11 cellular contexts compared by ENCODE assay signal in the genomic region with DNA sequence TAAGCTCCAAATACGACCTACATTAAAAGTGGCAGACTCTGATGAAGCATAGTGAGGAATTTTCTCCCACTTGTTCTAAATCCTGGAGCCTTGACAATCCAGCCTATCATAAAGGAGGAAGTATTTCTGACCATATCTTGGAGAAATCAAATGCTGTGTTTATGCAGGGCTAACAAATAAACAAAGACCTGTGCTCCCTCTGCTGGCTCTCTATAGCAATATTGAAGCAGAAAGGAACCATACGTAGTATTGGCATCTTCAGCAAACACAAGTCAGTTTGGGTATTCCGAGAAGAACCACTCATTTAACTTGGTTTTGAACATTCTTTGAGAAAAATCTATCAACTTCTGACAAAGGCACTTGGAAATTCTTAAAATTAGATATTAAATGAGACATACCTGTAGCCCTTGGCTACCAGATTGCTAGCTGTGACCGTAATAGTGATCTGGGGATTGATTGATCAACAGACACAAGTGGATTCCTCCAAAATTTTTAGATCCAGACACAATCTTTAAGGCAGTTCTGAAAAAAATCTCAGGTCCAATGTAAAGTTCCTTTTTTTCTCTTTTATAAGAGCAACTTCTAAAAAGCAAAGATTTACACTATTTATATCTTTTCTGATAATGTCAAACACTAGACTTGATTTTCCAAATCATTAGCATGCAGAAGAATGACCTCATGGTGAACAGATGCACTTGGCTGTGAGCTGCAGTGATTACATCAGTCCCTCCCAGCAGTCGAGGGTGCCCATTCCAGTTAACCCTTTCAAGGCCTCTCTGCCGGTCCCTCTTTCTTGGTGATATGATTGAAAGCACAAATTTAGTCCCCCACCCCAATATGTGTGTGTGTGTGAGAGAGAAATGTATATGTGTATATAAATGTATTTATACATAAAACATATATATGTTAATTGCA. TPM values are rescaled to one million over a fixed set of nuclear protein-coding genes. Genes with fewer than 3 reads are reported as not detected.
DNase-seq lines count a peak whose midpoint lies in the region; ATAC-seq, FAIRE-seq and TF ChIP-seq lines count a peak whose summit lies in the region.
"Had no signal": no experiment of that assay in that cellular context is flagged by ENCODE, and none has a peak within 500 bp of the region (broad histone marks: within the 10 kb centered on the region; RNA-seq: fewer than 3 reads in every experiment).

No MANE protein-coding gene starts in this region.

- H3K4me1 ChIP-seq in HepG2 (ENCODE audit: insufficient read depth, low read length) (no peaks in the 10 kb centered on the region), small intestine (ENCODE audit: control insufficient read depth in 2 of 2, insufficient read depth in 1 of 2, low read depth in 1 of 2, low read length in 1 of 2) (no peaks in the 10 kb centered on the region), ovary (ENCODE audit: insufficient read depth) (peaks cover 2% of the 10 kb centered on the region)

- BruUV-seq in HepG2 (replicated peaks; lab: Mats Ljungman, UMichigan): no TSS peak

- TF ChIP-seq EP300 in HepG2 (IDR thresholded peaks at IDR 0.05; ENCODE audit: low read depth in 2 of 2, low read length in 2 of 2): no peak
- TF ChIP-seq EP300 in HepG2 (CRISPR knock-in tag; IDR thresholded peaks at IDR 0.05; ENCODE audit: borderline replicate concordance): no peak
- TF ChIP-seq EP300 in ovary (IDR thresholded peaks at IDR 0.05): no peak

- no peaks in the 10 kb centered on the region for H3K27me3 ChIP-seq in HepG2 (ENCODE audit: control insufficient read depth in 1 of 2, insufficient read depth in 2 of 2, low read length in 2 of 2)
- no peaks in the 10 kb centered on the region for H3K27me3 ChIP-seq in small intestine (ENCODE audit: control insufficient read depth in 2 of 2, insufficient read depth in 2 of 2, low read length in 2 of 2)
- no peaks in the 10 kb centered on the region for H3K27me3 ChIP-seq in ovary
- H3K27me3 ChIP-seq: upper lobe of right lung had no signal

- peak; percentile 69 for FAIRE-seq in HepG2 (lab: Jason Lieb, UNC)
- FAIRE-seq in small intestine (lab: Jason Lieb, UNC): no peak
- FAIRE-seq: endometrium had no signal

- WGBS in HepG2 (ENCODE audit: low lambda C conversion rate): 83% methylated on average over 6 of the region's 6 CpGs
- WGBS in small intestine, 3 donors: 63 to 73% (median 71%) methylated on average over 6 of the region's 6 CpGs
- WGBS in ovary, 3 donors: 71 to 78% (median 78%) methylated on average over 6 of the region's 6 CpGs

- POLR2A ChIA-PET in HepG2 (lab: Yijun Ruan, JAX): no interaction called here

- TF ChIP-seq CTCF in VCaP (conservative IDR thresholded peaks at IDR 0.05) (peak; percentile 82), HepG2 (CRISPR knock-in tag; IDR thresholded peaks at IDR 0.05) (peak; percentile 38), ovary (IDR thresholded peaks at IDR 0.05) (no peak)

- H3K9ac ChIP-seq in HepG2 (ENCODE audit: insufficient read depth, low read depth, low read length): no peak overlapping the region

- peak; percentile 23; the same call in 1 of the 2 replicates for TF ChIP-seq RAD21 in HepG2 (CRISPR knock-in tag; IDR thresholded peaks at IDR 0.05)

- DNase-seq in DMS79 treated with DMSO at 0.1 percent for 48 hours (lab: John Stamatoyannopoulos, UW) (peak; percentile 57), NCI-H1092 treated with DMSO at 0.1 percent for 48 hours (lab: John Stamatoyannopoulos, UW) (peak; percentile 52), HepG2 (ENCODE audit: low spot score) (peak; percentile 22), T-helper 2 cell (no peak), small intestine (no peak), ovary (no peak)
- DNase-seq: upper lobe of right lung had no signal

- H3K27ac ChIP-seq in VCaP (0 out of 2 replicates have a peak overlapping the region, but pooled peaks have one; percentile 2), HepG2 (ENCODE audit: extremely low read length, insufficient read depth, low read length) (no peak overlapping the region), small intestine (ENCODE audit: low read depth in 1 of 2, low read length in 1 of 2) (no peak overlapping the region), ovary (no peak overlapping the region)
- H3K27ac ChIP-seq: upper lobe of right lung had no signal

- H3K79me2 ChIP-seq in HepG2 (ENCODE audit: insufficient read depth, low read length): no peaks in the 10 kb centered on the region

- no peaks in the 10 kb centered on the region for H4K20me1 ChIP-seq in HepG2 (ENCODE audit: insufficient read depth, low read length)

- CTCF ChIA-PET in HepG2 (lab: Yijun Ruan, JAX; ENCODE audit: low intra/inter-chr PET ratio, low total read pairs): interaction anchor here (1.3 kb wide), 1 partner anchor 48 kb away, joined by 4 read pairs; no protein-coding TSS in a partner anchor

- H3K36me3 ChIP-seq in HepG2 (replicated peaks in 1 of 2; ENCODE audit: control insufficient read depth in 1 of 2, insufficient read depth in 2 of 2, low read length in 2 of 2) (peaks cover 2 to 4% of the 10 kb centered on the region in 2 experiments; a peak in 4 of 5 replicates), small intestine (ENCODE audit: control insufficient read depth in 2 of 2, insufficient read depth in 2 of 2, low read length in 2 of 2) (peaks cover 0 to 3% of the 10 kb centered on the region in 2 donors), ovary (no peaks in the 10 kb centered on the region)

- H3K4me3 ChIP-seq in HepG2 (replicated peaks in 1 of 3; ENCODE audit: insufficient read depth in 1 of 3, low read depth in 2 of 3, low read length in 3 of 3) (no peak overlapping the region), small intestine (ENCODE audit: low read depth in 1 of 2, low read length in 2 of 2) (no peak overlapping the region), ovary (no peak overlapping the region)
- H3K4me3 ChIP-seq: upper lobe of right lung had no signal

- H2AFZ ChIP-seq in HepG2 (ENCODE audit: low read length): no peak overlapping the region

- no peak overlapping the region for H3K4me2 ChIP-seq in HepG2 (ENCODE audit: low read depth, low read length)

- intact Hi-C loops in HepG2 (cut with micrococcal nuclease; ENCODE audit: unreplicated experiment) (loop anchor here (1.0 kb wide), 1 partner anchor 160 kb away; no protein-coding TSS in a partner anchor), ovary (cut with DNase I) (loop anchor here in 1 of 4 donors (10.0 kb wide), 1 partner anchor 57 kb away; no protein-coding TSS in a partner anchor)

- H3K9me3 ChIP-seq in HepG2 (ENCODE audit: low read length) (no peaks in the 10 kb centered on the region), small intestine (ENCODE audit: control insufficient read depth, low read depth) (no peaks in the 10 kb centered on the region), ovary (no peaks in the 10 kb centered on the region)
- H3K9me3 ChIP-seq: upper lobe of right lung had no signal

- in situ Hi-C loops in HepG2 (cut with HindIII; ENCODE audit: extremely low pct_ligation_motif_present, low pct_unique_long_range_greater_than_20kb): no loop called here

- peak; percentile 59; the same call in 2 of the 3 replicates for ATAC-seq in HepG2
- no peak for ATAC-seq in GM19324 (IDR thresholded peaks at IDR 0.05; ENCODE audit: low FRiP score, unreplicated experiment)
- ATAC-seq: upper lobe of right lung had no signal

- no peak for TF ChIP-seq POLR2A in HepG2 (IDR thresholded peaks at IDR 0.05; ENCODE audit: insufficient read depth in 1 of 2, low read depth in 2 of 2, low read length in 2 of 2)
- no peak for TF ChIP-seq POLR2A in ovary (IDR thresholded peaks at IDR 0.05)

TF ChIP-seq in HepG2, 621 proteins besides CTCF, POLR2A, EP300 and RAD21:
- TF ChIP-seq SRF (IDR thresholded peaks at IDR 0.05; ENCODE audit: low read depth, low read length) (no peak), FOXP1 (IDR thresholded peaks at IDR 0.05) (no peak), FOXP1 (CRISPR knock-in tag; IDR thresholded peaks at IDR 0.05) (peak; percentile 31; the same call in 1 of the 2 replicates), RBFOX2 (IDR thresholded peaks at IDR 0.05; ENCODE audit: low read depth, low read length) (no peak), STAG1 (CRISPR knock-in tag; IDR thresholded peaks at IDR 0.05) (peak; percentile 42), ZNF652 (CRISPR knock-in tag; IDR thresholded peaks at IDR 0.05; ENCODE audit: borderline replicate concordance, low read depth) (peak; percentile 79)

RNA-seq across cellular contexts. Expression of gene INSM1, which starts 40.2 kb away (rescaled TPM):
- not detected in 2 replicates for total RNA-seq in HepG2 (2016; rRNA removed; fragmentation: Illumina TruSeq; extraction: Trizol)
- total RNA-seq in HepG2 (2016; cell fraction: cytosol; rRNA removed; fragmentation: Illumina TruSeq; extraction: Trizol; ENCODE audit: low read depth): not detected in 2 replicates
- not detected in 2 replicates for total RNA-seq in HepG2 (2016; cell fraction: insoluble cytoplasmic fraction; rRNA removed; fragmentation: Illumina TruSeq; extraction: Trizol)
- total RNA-seq in HepG2 (2016; cell fraction: membrane; rRNA removed; fragmentation: Illumina TruSeq; extraction: Trizol): not detected in 2 replicates
- not detected in 2 replicates for total RNA-seq in HepG2 (2016; cell fraction: nucleus; rRNA removed; fragmentation: Illumina TruSeq; extraction: Trizol)
- polyA plus RNA-seq in HepG2 (2011; rRNA removed): not detected in 2 replicates
- polyA plus RNA-seq in HepG2 (2011; cell fraction: cytosol; rRNA removed): not detected in 2 replicates
- polyA plus RNA-seq in HepG2 (2011; cell fraction: nucleus; rRNA removed): not detected in 2 replicates
- polyA plus RNA-seq in HepG2 (2012): not detected in 2 replicates
- not detected in 2 replicates for polyA plus RNA-seq in HepG2 (2016; cell fraction: cytosol; fragmentation: Illumina TruSeq; extraction: Trizol; ENCODE audit: low read depth)
- not detected in 2 replicates for polyA plus RNA-seq in HepG2 (2016; cell fraction: insoluble cytoplasmic fraction; fragmentation: Illumina TruSeq; extraction: Trizol; ENCODE audit: low read depth)
- polyA plus RNA-seq in HepG2 (2016; cell fraction: membrane; fragmentation: Illumina TruSeq; extraction: Trizol; ENCODE audit: low read depth): not detected in 2 replicates
- not detected in 2 replicates for polyA plus RNA-seq in HepG2 (2016; cell fraction: nucleus; fragmentation: Illumina TruSeq; extraction: Trizol; ENCODE audit: insufficient read depth, low read depth)
- not detected in 2 replicates for polyA minus RNA-seq in HepG2 (2011; rRNA and poly(A)+ RNA removed; ENCODE audit: low replicate concordance)
- not detected in 2 replicates for polyA minus RNA-seq in HepG2 (2011; cell fraction: cytosol; rRNA and poly(A)+ RNA removed)
- not detected in 2 replicates for polyA minus RNA-seq in HepG2 (2011; cell fraction: nucleus; rRNA and poly(A)+ RNA removed)
- polyA plus RNA-seq in small intestine: 1 to 10 TPM; 1.3 to 2.8 (median 2.2) TPM
- total RNA-seq in ovary: not detected
- under 1 TPM in 1 of 2 donors, not detected in 1; 0.02 TPM for polyA plus RNA-seq in ovary
- total RNA-seq: pulmonary artery endothelial cell, upper lobe of right lung had no signal

Comparison
In these comparisons a context has a peak if more than half of its experiments do, and no peak if none do; other contexts are left out.
1. DNase-seq: peak in DMS79 treated with DMSO at 0.1 percent for 48 hours (single experiment), NCI-H1092 treated with DMSO at 0.1 percent for 48 hours (single experiment) and HepG2 (single experiment); none in T-helper 2 cell (0 of 5), small intestine (single experiment) and ovary (0 of 5).
2. CTCF ChIP-seq: peak in VCaP (single experiment) and HepG2 (single experiment); none in ovary (0 of 3).